ENCODE assay signal across 23 cellular contexts in genomic region chr16:35642322-35642835, GRCh38.
"Had no signal": no experiment of that assay in that cellular context is flagged by ENCODE, and none has a peak within 500 bp of the region (broad histone marks: within the 10 kb centered on the region; RNA-seq: fewer than 3 reads in every experiment).

No MANE protein-coding gene starts in this region.

- H3K27ac ChIP-seq: colonic mucosa, dorsolateral prefrontal cortex, epithelial cell of prostate, esophagus squamous epithelium, foreskin keratinocyte, gastrocnemius medialis, gastroesophageal sphincter, heart left ventricle, heart right ventricle had no signal

- DNase-seq: cerebellar nuclear complex; colonic mucosa; cortex of kidney; dermis blood vessel endothelial cell; dorsolateral prefrontal cortex; effector CD4-positive, alpha-beta T cell; effector CD8-positive, alpha-beta T cell; effector memory CD4-positive, alpha-beta T cell; effector memory CD8-positive, alpha-beta T cell; endodermal cell; erythroblast; esophagus squamous epithelium; foreskin fibroblast; foreskin keratinocyte; foreskin melanocyte; gastrocnemius medialis; glutamatergic neuron; heart right ventricle had no signal

- H3K27me3 Mint-ChIP-seq: dendritic cell treated with granulocyte-macrophage colony-stimulating factor and Interleukin-4, amounts not matched to agents 40 ng/mL and 50 ng/mL, for 4 days; effector memory CD8-positive, alpha-beta T cell had no signal

- H3K27me3 ChIP-seq: colonic mucosa, esophagus squamous epithelium, foreskin keratinocyte, gastrocnemius medialis, gastroesophageal sphincter, heart left ventricle, heart right ventricle had no signal

- H3K4me1 Mint-ChIP-seq: endodermal cell had no signal

- H3K4me3 ChIP-seq: colonic mucosa, dorsolateral prefrontal cortex, esophagus squamous epithelium, gastrocnemius medialis, gastroesophageal sphincter, heart left ventricle, heart right ventricle had no signal

- ATAC-seq: effector memory CD8-positive, alpha-beta T cell; esophagus mucosa; foreskin keratinocyte; gastrocnemius medialis; gastroesophageal sphincter; heart left ventricle; heart right ventricle had no signal

- H3K4me3 Mint-ChIP-seq: dendritic cell treated with granulocyte-macrophage colony-stimulating factor and Interleukin-4, amounts not matched to agents 40 ng/mL and 50 ng/mL, for 4 days; effector memory CD8-positive, alpha-beta T cell; endodermal cell had no signal

- H3K27ac Mint-ChIP-seq: dendritic cell treated with granulocyte-macrophage colony-stimulating factor and Interleukin-4, amounts not matched to agents 40 ng/mL and 50 ng/mL, for 4 days; effector memory CD8-positive, alpha-beta T cell; endodermal cell had no signal

- H3K4me1 ChIP-seq: colonic mucosa, esophagus squamous epithelium, foreskin keratinocyte, gastrocnemius medialis, gastroesophageal sphincter, heart left ventricle, heart right ventricle had no signal

- H3K9me3 ChIP-seq: colonic mucosa, esophagus squamous epithelium, gastrocnemius medialis had no signal

- H3K36me3 ChIP-seq: colonic mucosa, esophagus squamous epithelium, gastrocnemius medialis, gastroesophageal sphincter, heart left ventricle, heart right ventricle had no signal
